In the genomic region with DNA sequence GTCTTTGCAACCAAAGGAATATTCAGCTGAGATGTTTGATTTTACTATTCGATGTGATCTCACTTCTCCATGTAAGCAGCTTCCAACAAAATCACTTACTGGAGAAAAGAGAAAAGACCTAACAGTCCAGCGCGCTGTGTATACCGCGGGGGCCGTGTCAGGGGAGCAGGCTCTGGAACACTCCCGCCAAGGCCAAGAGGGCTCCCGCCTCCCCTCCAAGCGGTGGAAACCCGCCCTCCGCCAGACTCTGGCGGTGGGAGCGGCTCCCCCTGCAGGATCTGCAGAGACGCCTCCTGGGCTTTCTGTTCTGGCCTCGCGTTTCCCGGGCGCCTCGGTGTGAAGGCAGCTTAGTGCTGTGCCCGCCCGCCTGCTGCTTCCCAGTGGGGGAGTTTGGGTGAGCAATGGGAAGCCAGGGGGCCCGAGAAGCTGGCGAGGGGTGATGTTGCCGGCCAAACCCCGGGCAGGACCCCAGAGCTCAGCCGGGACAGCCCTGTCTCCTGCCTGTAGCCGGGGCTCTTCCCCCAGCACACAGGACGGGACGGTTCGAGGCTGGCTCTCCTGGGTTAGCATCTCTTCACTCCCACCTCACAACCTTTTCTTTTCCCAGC, we compare ENCODE assay signal across 8 cellular contexts. TPM values are rescaled to one million over a fixed set of nuclear protein-coding genes. Genes with fewer than 3 reads are reported as not detected.
DNase-seq lines count a peak whose midpoint lies in the region; ATAC-seq, FAIRE-seq and TF ChIP-seq lines count a peak whose summit lies in the region.

No MANE protein-coding gene starts in this region.

- TF ChIP-seq CTCF in fibroblast of the aortic adventitia (IDR thresholded peaks at IDR 0.05; ENCODE audit: insufficient read depth, low read length) (peak; percentile 84), nephron progenitor cell (IDR thresholded peaks at IDR 0.05) (peak; percentile 60)

- H3K4me3 ChIP-seq in HUES6 (ENCODE audit: low read depth, low read length) (peak overlapping the region; percentile 60), fibroblast of the aortic adventitia (ENCODE audit: low read depth, low read length) (peak overlapping the region; percentile 35)

- no peaks in the 10 kb centered on the region for H3K36me3 ChIP-seq in HUES6 (ENCODE audit: control insufficient read depth, insufficient read depth, low read length)

- no peaks in the 10 kb centered on the region for H3K36me3 Mint-ChIP-seq in activated T-helper 17 cell treated with anti-CD3 and anti-CD28 coated beads, Interleukin-2, amount 50 U/mL, for 72 hours (ENCODE audit: low read depth)
- no peaks in the 10 kb centered on the region for H3K36me3 Mint-ChIP-seq in nephron progenitor cell (ENCODE audit: low read depth)

- H3K27ac ChIP-seq in HUES6 (ENCODE audit: low read depth, low read length) = no peak overlapping the region

- no peak overlapping the region for H3K27ac Mint-ChIP-seq in activated T-helper 17 cell treated with anti-CD3 and anti-CD28 coated beads, Interleukin-2, amount 50 U/mL, for 72 hours
- H3K27ac Mint-ChIP-seq in nephron progenitor cell = no peak overlapping the region

- H3K27me3 Mint-ChIP-seq in activated T-helper 17 cell treated with anti-CD3 and anti-CD28 coated beads, Interleukin-2, amount 50 U/mL, for 72 hours = peaks cover 38% of the 10 kb centered on the region
- H3K27me3 Mint-ChIP-seq in nephron progenitor cell (ENCODE audit: low read depth, poor library complexity) = peaks cover 81% of the 10 kb centered on the region

- ATAC-seq in activated T-helper 17 cell treated with anti-CD3 and anti-CD28 coated beads, Interleukin-2, amount 50 U/mL, for 72 hours (replicated peaks) = peak; percentile 87
- ATAC-seq in HG03439 (IDR thresholded peaks at IDR 0.05; ENCODE audit: unreplicated experiment) = no peak

- H3K4me1 ChIP-seq in HUES6 (ENCODE audit: control insufficient read depth, insufficient read depth, low read length) = peaks cover 12% of the 10 kb centered on the region

- no peaks in the 10 kb centered on the region for H3K9me3 ChIP-seq in HUES6 (ENCODE audit: control insufficient read depth, insufficient read depth, low read depth, low read length)

- no peaks in the 10 kb centered on the region for H3K9me3 Mint-ChIP-seq in activated T-helper 17 cell treated with anti-CD3 and anti-CD28 coated beads, Interleukin-2, amount 50 U/mL, for 72 hours
- H3K9me3 Mint-ChIP-seq in nephron progenitor cell = no peaks in the 10 kb centered on the region

- peak overlapping the region; percentile 53 for H3K9ac ChIP-seq in HUES6 (ENCODE audit: low read length)

- DNase-seq in ELR (ENCODE audit: low read depth) (peak; percentile 85), RCC 7860 (ENCODE audit: low spot score) (peak; percentile 9), fibroblast of the aortic adventitia (ENCODE audit: low read depth) (peak; percentile 61), nephron progenitor cell (peak; percentile 85)
- peak; percentile 22 to 58 (median 48) for DNase-seq in stimulated activated naive CD4-positive, alpha-beta T cell (lab: John Stamatoyannopoulos, UW)

- FAIRE-seq in RCC 7860 (lab: Jason Lieb, UNC) = no peak

- H3K4me3 Mint-ChIP-seq in activated T-helper 17 cell treated with anti-CD3 and anti-CD28 coated beads, Interleukin-2, amount 50 U/mL, for 72 hours = peak overlapping the region; percentile 51
- H3K4me3 Mint-ChIP-seq in nephron progenitor cell = peak overlapping the region; percentile 57

- peaks cover 11% of the 10 kb centered on the region for H3K4me1 Mint-ChIP-seq in activated T-helper 17 cell treated with anti-CD3 and anti-CD28 coated beads, Interleukin-2, amount 50 U/mL, for 72 hours
- peaks cover 18% of the 10 kb centered on the region for H3K4me1 Mint-ChIP-seq in nephron progenitor cell

- peaks cover 45% of the 10 kb centered on the region for H3K27me3 ChIP-seq in HUES6 (ENCODE audit: control insufficient read depth, insufficient read depth, low read length)

RNA-seq across cellular contexts. Expression of a gene that starts 36.3 kb away (rescaled TPM):
- 10 to 100 TPM in 1 of 2 donors, 1 to 10 TPM in 1; 6.0 to 12.1 TPM for total RNA-seq in activated T-helper 17 cell treated with anti-CD3 and anti-CD28 coated beads, Interleukin-2, amount 50 U/mL, for 72 hours
- total RNA-seq in fibroblast of the aortic adventitia (ENCODE audit: low replicate concordance) = 8.8 and 14.9 TPM in 2 replicates

RNA-seq across cellular contexts. Expression of a gene that starts 57.8 kb away (rescaled TPM):
- total RNA-seq in activated T-helper 17 cell treated with anti-CD3 and anti-CD28 coated beads, Interleukin-2, amount 50 U/mL, for 72 hours = 10 to 100 TPM; 34.9 to 41.3 TPM
- total RNA-seq in fibroblast of the aortic adventitia (ENCODE audit: low replicate concordance) = 21.3 and 24.0 TPM in 2 replicates

Comparison
In these comparisons a context has a peak if more than half of its experiments do, and no peak if none do; other contexts are left out.
1. DNase-seq: peak in every context shown above with its lines; median percentile 85 in ELR; 85 in nephron progenitor cell; 61 in fibroblast of the aortic adventitia; 48 in stimulated activated naive CD4-positive, alpha-beta T cell; 9 in RCC 7860.